32 cellular contexts compared by ENCODE assay signal in the genomic region with DNA sequence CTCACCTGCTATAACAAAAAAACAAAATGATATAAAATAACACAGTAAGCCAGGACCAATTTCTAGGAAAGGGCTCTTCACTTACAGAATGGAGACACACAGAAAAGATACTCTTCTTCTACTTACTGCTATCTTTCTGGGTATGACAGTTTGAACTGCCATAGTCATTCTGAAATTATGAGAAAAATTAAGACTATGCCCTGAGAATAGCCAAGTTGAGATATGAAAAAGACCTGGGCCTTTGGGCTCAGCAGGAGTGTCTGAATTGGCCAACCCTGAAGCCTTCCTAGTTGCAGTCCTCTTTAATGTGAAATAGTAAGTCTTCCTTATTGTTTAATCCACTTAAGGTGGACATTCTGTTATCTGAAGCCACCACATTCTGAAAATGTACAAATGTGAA.
"Had no signal": no experiment of that assay in that cellular context is flagged by ENCODE, and none has a peak within 500 bp of the region (broad histone marks: within the 10 kb centered on the region; RNA-seq: fewer than 3 reads in every experiment).

No MANE protein-coding gene starts in this region.

- H3K9me3 ChIP-seq: adrenal gland, body of pancreas had no signal

- H3K4me1 Mint-ChIP-seq: activated B cell treated with CpG ODN at 0.5 μM for 24 hours; activated CD4-positive, alpha-beta T cell treated with anti-CD3 and anti-CD28 coated beads, Interleukin-2, amount 10 ng/mL, durations not matched to agents 24 days and 14 days; activated naive CD8-positive, alpha-beta T cell treated with anti-CD3 and anti-CD28 coated beads for 36 hours had no signal

- H3K36me3 Mint-ChIP-seq: activated naive CD4-positive, alpha-beta T cell treated with anti-CD3 and anti-CD28 coated beads, Interleukin-2, amount 50 U/mL, for 72 hours; activated naive CD8-positive, alpha-beta T cell treated with anti-CD3 and anti-CD28 coated beads for 36 hours had no signal

- H3K4me1 ChIP-seq: adrenal gland, body of pancreas, breast epithelium had no signal

- H3K4me3 ChIP-seq: adrenal gland, body of pancreas, breast epithelium had no signal

- H3K27ac ChIP-seq: adrenal gland, body of pancreas, brain microvascular endothelial cell, breast epithelium, VCaP had no signal

- ATAC-seq: activated CD8-positive, alpha-beta T cell treated with anti-CD3 and anti-CD28 coated beads for 36 hours; activated T-cell treated with anti-CD3 and anti-CD28 coated beads, Interleukin-2, amount 50 U/mL, for 4 hours; body of pancreas had no signal

- H3K27me3 Mint-ChIP-seq: activated B cell treated with CpG ODN at 0.5 μM for 24 hours; activated CD4-positive, alpha-beta T cell treated with anti-CD3 and anti-CD28 coated beads, Interleukin-2, amount 10 ng/mL, durations not matched to agents 24 days and 14 days; activated naive CD8-positive, alpha-beta T cell treated with anti-CD3 and anti-CD28 coated beads for 36 hours had no signal

- H3K4me3 Mint-ChIP-seq: activated B cell treated with CpG ODN at 0.5 μM for 24 hours; activated CD4-positive, alpha-beta T cell treated with anti-CD3 and anti-CD28 coated beads, Interleukin-2, amount 10 ng/mL, durations not matched to agents 24 days and 14 days; activated CD8-positive, alpha-beta T cell treated with anti-CD3 and anti-CD28 coated beads for 36 hours; activated naive CD4-positive, alpha-beta T cell treated with anti-CD3 and anti-CD28 coated beads for 36 hours; activated naive CD8-positive, alpha-beta T cell treated with anti-CD3 and anti-CD28 coated beads for 36 hours; activated T-cell treated with anti-CD3 and anti-CD28 coated beads, Interleukin-2, amount 50 U/mL, for 4 hours; activated T-cell treated with anti-CD3 and anti-CD28 coated beads, Interleukin-2, amount 50 U/mL, for 72 hours; activated T-helper 1 cell treated with anti-CD3 and anti-CD28 coated beads, Interleukin-12 subunit alpha, Interleukin-12 subunit beta, Interleukin-2, Interleukin-4 antibody, amounts not matched to agents 30 ng/mL and 10 ng/mL and 1 ng/mL, durations not matched to agents 14 hours and 24 hours and 36 hours; T-helper 1 cell treated with Interleukin-12 subunit alpha and Interleukin-12 subunit beta and Interleukin-4 antibody, amounts not matched to agents 30 μg/mL and 1 μg/mL, for 36 hours; T-helper 2 cell treated with Interferon-gamma antibody and Interleukin-4, amounts not matched to agents 5 μg/mL and 100 μg/mL, for 36 hours had no signal

- H3K9me3 Mint-ChIP-seq: activated CD8-positive, alpha-beta T cell treated with anti-CD3 and anti-CD28 coated beads for 36 hours; activated naive CD4-positive, alpha-beta T cell treated with anti-CD3 and anti-CD28 coated beads for 36 hours; activated naive CD8-positive, alpha-beta T cell treated with anti-CD3 and anti-CD28 coated beads for 36 hours; activated T-cell treated with anti-CD3 and anti-CD28 coated beads, Interleukin-2, amount 50 U/mL, for 4 hours; activated T-cell treated with anti-CD3 and anti-CD28 coated beads, Interleukin-2, amount 50 U/mL, for 72 hours; activated T-helper 1 cell treated with anti-CD3 and anti-CD28 coated beads, Interleukin-12 subunit alpha, Interleukin-12 subunit beta, Interleukin-2, Interleukin-4 antibody, amounts not matched to agents 30 ng/mL and 10 ng/mL and 1 ng/mL, durations not matched to agents 14 hours and 24 hours and 36 hours; T-helper 1 cell treated with Interleukin-12 subunit alpha and Interleukin-12 subunit beta and Interleukin-4 antibody, amounts not matched to agents 30 μg/mL and 1 μg/mL, for 36 hours; T-helper 2 cell treated with Interferon-gamma antibody and Interleukin-4, amounts not matched to agents 5 μg/mL and 100 μg/mL, for 36 hours had no signal

- DNase-seq: activated B cell treated with CpG ODN at 0.5 μM for 24 hours; activated CD4-positive, alpha-beta T cell treated with anti-CD3 and anti-CD28 coated beads for 4 hours; activated CD4-positive, alpha-beta T cell treated with anti-CD3 and anti-CD28 coated beads, Interleukin-2, amount 10 ng/mL, durations not matched to agents 24 days and 14 days; activated CD4-positive, alpha-beta T cell treated with anti-CD3 and anti-CD28 coated beads, Interleukin-2, amount 50 U/mL, for 1 hour; activated CD4-positive, alpha-beta T cell treated with anti-CD3 and anti-CD28 coated beads, Interleukin-2, amount 50 U/mL, for 4 hours; activated CD4-positive, CD25-positive, alpha-beta regulatory T cell treated with anti-CD3 and anti-CD28 coated beads, Interleukin-2, amount 50 U/mL, for 72 hours; activated CD8-positive, alpha-beta memory T cell treated with anti-CD3 and anti-CD28 coated beads, Interleukin-2, amount 50 U/mL, for 4 hours; activated CD8-positive, alpha-beta T cell treated with anti-CD3 and anti-CD28 coated beads for 36 hours; activated effector memory CD4-positive, alpha-beta T cell treated with anti-CD3 and anti-CD28 coated beads, Interleukin-2, amount 50 U/mL, for 16 hours; activated gamma-delta T cell treated with Interleukin-2 at 50 U/mL for 16 hours; activated naive CD4-positive, alpha-beta T cell; activated naive CD4-positive, alpha-beta T cell treated with anti-CD3 and anti-CD28 coated beads for 36 hours; activated naive CD4-positive, alpha-beta T cell treated with anti-CD3 and anti-CD28 coated beads, Interleukin-2, amount 50 U/mL, for 16 hours; activated naive CD8-positive, alpha-beta T cell treated with anti-CD3 and anti-CD28 coated beads for 36 hours; activated T-cell treated with anti-CD3 and anti-CD28 coated beads for 4 hours; activated T-cell treated with anti-CD3 and anti-CD28 coated beads, Interleukin-2, amount 50 U/mL, for 1 hour; activated T-cell treated with anti-CD3 and anti-CD28 coated beads, Interleukin-2, amount 50 U/mL, for 4 hours; activated T-cell treated with anti-CD3 and anti-CD28 coated beads, Interleukin-2, amount 50 U/mL, for 72 hours; adrenal gland; amniotic stem cell; aorta; body of pancreas; brain microvascular endothelial cell; central memory CD4-positive, alpha-beta T cell; SW 1271; T-helper 9 cell had no signal

- H3K27ac Mint-ChIP-seq: activated B cell treated with CpG ODN at 0.5 μM for 24 hours; activated CD4-positive, alpha-beta T cell treated with anti-CD3 and anti-CD28 coated beads, Interleukin-2, amount 10 ng/mL, durations not matched to agents 24 days and 14 days; activated CD8-positive, alpha-beta T cell treated with anti-CD3 and anti-CD28 coated beads for 36 hours; activated naive CD4-positive, alpha-beta T cell treated with anti-CD3 and anti-CD28 coated beads for 36 hours; activated naive CD4-positive, alpha-beta T cell treated with anti-CD3 and anti-CD28 coated beads, Interleukin-2, amount 50 U/mL, for 72 hours; activated naive CD8-positive, alpha-beta T cell treated with anti-CD3 and anti-CD28 coated beads for 36 hours; activated T-cell treated with anti-CD3 and anti-CD28 coated beads, Interleukin-2, amount 50 U/mL, for 72 hours; activated T-helper 1 cell treated with anti-CD3 and anti-CD28 coated beads, Interleukin-12 subunit alpha, Interleukin-12 subunit beta, Interleukin-2, Interleukin-4 antibody, amounts not matched to agents 30 ng/mL and 10 ng/mL and 1 ng/mL, durations not matched to agents 14 hours and 24 hours and 36 hours; T-helper 1 cell treated with Interleukin-12 subunit alpha and Interleukin-12 subunit beta and Interleukin-4 antibody, amounts not matched to agents 30 μg/mL and 1 μg/mL, for 36 hours; T-helper 2 cell treated with Interferon-gamma antibody and Interleukin-4, amounts not matched to agents 5 μg/mL and 100 μg/mL, for 36 hours had no signal

- H3K27me3 ChIP-seq: adrenal gland, body of pancreas, brain microvascular endothelial cell, breast epithelium had no signal

- H3K36me3 ChIP-seq: adrenal gland, brain microvascular endothelial cell, breast epithelium had no signal
